25 cellular contexts compared by ENCODE assay signal in the genomic region with DNA sequence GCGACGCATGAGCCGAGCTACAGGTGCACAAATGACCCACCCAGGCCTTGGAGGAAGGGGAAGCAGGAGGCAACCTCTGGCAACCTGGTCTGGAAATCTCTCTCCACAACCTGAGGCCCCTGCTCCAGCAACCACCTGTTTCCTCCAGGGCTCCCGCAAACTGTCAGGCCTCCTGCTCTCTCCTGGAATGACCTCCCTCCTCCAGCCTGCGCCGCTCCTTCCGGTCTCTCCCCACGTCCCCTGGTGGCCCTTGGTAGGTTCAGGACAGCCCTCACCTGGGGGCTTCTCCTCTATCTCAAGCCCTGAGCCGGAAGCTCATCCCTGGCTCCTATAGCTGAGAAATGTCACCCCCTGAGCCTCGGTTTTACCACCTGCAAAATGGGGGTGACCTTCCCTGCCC. TPM values are rescaled to one million over a fixed set of nuclear protein-coding genes. Genes with fewer than 3 reads are reported as not detected.
DNase-seq lines count a peak whose midpoint lies in the region; ATAC-seq and TF ChIP-seq lines count a peak whose summit lies in the region.
"Had no signal": no experiment of that assay in that cellular context is flagged by ENCODE, and none has a peak within 500 bp of the region (broad histone marks: within the 10 kb centered on the region; RNA-seq: fewer than 3 reads in every experiment).

No MANE protein-coding gene starts in this region.

- in situ Hi-C loops in GM13977 (cut with MboI; ENCODE audit: low pct_unique_long_range_greater_than_20kb, low sequenced_read_pairs, unreplicated experiment): no loop called here

- H2BK12ac ChIP-seq in neuronal stem cell (ENCODE audit: low read length): no peak overlapping the region

- H2BK120ac ChIP-seq in neuronal stem cell (ENCODE audit: low read depth, low read length): no peak overlapping the region

- H4K8ac ChIP-seq in neuronal stem cell (ENCODE audit: low read depth, low read length): no peak overlapping the region

- H3K27ac ChIP-seq in coronary artery (no peak overlapping the region), neuronal stem cell (replicated peaks; ENCODE audit: low read length) (no peak overlapping the region), upper lobe of right lung (no peak overlapping the region)
- H3K27ac ChIP-seq: Peyer's patch had no signal

- no peak overlapping the region for H3K4me2 ChIP-seq in neuronal stem cell (ENCODE audit: insufficient read depth, low read length, poor library complexity, severe bottlenecking)

- WGBS in neuronal stem cell (ENCODE audit: extremely low coverage in 2 of 2, insufficient read length in 2 of 2, insufficient replicate concordance in 1 of 2), 2 donors: no CpG with 5 or more reads among the region's 10 CpGs

- H3K18ac ChIP-seq in neuronal stem cell (ENCODE audit: low read length): peak overlapping the region; percentile 77

- H3K9me3 ChIP-seq in neuronal stem cell (replicated peaks in 1 of 2; ENCODE audit: control insufficient read depth in 2 of 2, insufficient read depth in 1 of 2, low read depth in 1 of 2, low read length in 2 of 2): no peaks in the 10 kb centered on the region
- H3K9me3 ChIP-seq in upper lobe of right lung: no peaks in the 10 kb centered on the region
- H3K9me3 ChIP-seq: Peyer's patch had no signal

- no peak for ATAC-seq in upper lobe of right lung
- ATAC-seq: HepG2, K562 had no signal

- intact Hi-C loops in upper lobe of right lung (cut with DNase I): no loop called here

- H3K36me3 ChIP-seq in neuronal stem cell (replicated peaks in 1 of 2; ENCODE audit: control insufficient read depth in 2 of 2, insufficient read depth in 2 of 2, low read length in 2 of 2) (no peaks in the 10 kb centered on the region), upper lobe of right lung (no peaks in the 10 kb centered on the region)
- H3K36me3 ChIP-seq: Peyer's patch had no signal

- H3K4me3 ChIP-seq in coronary artery: no peak overlapping the region
- H3K4me3 ChIP-seq in neuronal stem cell (ENCODE audit: low read length in 2 of 2): peak overlapping the region in 1 of 2 donors; percentile 35
- H3K4me3 ChIP-seq in upper lobe of right lung: no peak overlapping the region
- H3K4me3 ChIP-seq: K562, Peyer's patch had no signal

- H3K14ac ChIP-seq in neuronal stem cell (ENCODE audit: low read length): no peak overlapping the region

- H3K27me3 ChIP-seq in neuronal stem cell (ENCODE audit: control insufficient read depth in 3 of 3, insufficient read depth in 3 of 3, low read depth in 1 of 3, low read length in 3 of 3) (no peaks in the 10 kb centered on the region), upper lobe of right lung (no peaks in the 10 kb centered on the region)
- H3K27me3 ChIP-seq: Peyer's patch had no signal

- no peak overlapping the region for H4K91ac ChIP-seq in neuronal stem cell (ENCODE audit: low read depth, low read length, poor library complexity)

- peak overlapping the region; percentile 58 for H2AK5ac ChIP-seq in neuronal stem cell (ENCODE audit: low read depth, low read length)

- H3K4ac ChIP-seq in neuronal stem cell (ENCODE audit: low read length): no peak overlapping the region

- DNase-seq in activated CD8-positive, alpha-beta memory T cell treated with anti-CD3 and anti-CD28 coated beads for 24 hours: peak; percentile 26
- no peak for DNase-seq in activated CD8-positive, alpha-beta memory T cell treated with anti-CD3 and anti-CD28 coated beads, Interleukin-2, amount 50 U/mL, for 4 hours
- peak; percentile 55 for DNase-seq in coronary artery (ENCODE audit: low spot score)
- DNase-seq in neuronal stem cell (ENCODE audit: low spot score): no peak
- DNase-seq in upper lobe of right lung: peak; percentile 40
- DNase-seq in HUDEP-2 (lab: John Stamatoyannopoulos, UW; ENCODE audit: unreplicated experiment in 76 of 76): no peak
- no peak for DNase-seq in GM13977 (ENCODE audit: low spot score)
- DNase-seq in NK-92 (lab: John Stamatoyannopoulos, UW; ENCODE audit: unreplicated experiment): no peak
- DNase-seq: 8988T; C1 segment of cervical spinal cord; Calu3; CD8-positive, alpha-beta memory T cell; DMS153; NCI-H1092; NCI-H1436 treated with DMSO at 0.1 percent for 48 hours; NCI-H1930; NCI-H2227 treated with DMSO at 0.1 percent for 48 hours; NCI-H510A; NCI-H748 treated with DMSO at 0.1 percent for 48 hours had no signal

- peak overlapping the region; percentile 4 for H2BK15ac ChIP-seq in neuronal stem cell (ENCODE audit: low read length)

- no peak overlapping the region for H3K9ac ChIP-seq in neuronal stem cell (ENCODE audit: low read depth, low read length, poor library complexity)

- no peak overlapping the region for H2AFZ ChIP-seq in neuronal stem cell (ENCODE audit: low read length)

- peak overlapping the region; percentile 17 for H3K23ac ChIP-seq in neuronal stem cell (ENCODE audit: low read depth, low read length, poor library complexity)

- TF ChIP-seq CTCF in coronary artery (IDR thresholded peaks at IDR 0.05): no peak
- no peak for TF ChIP-seq CTCF in upper lobe of right lung (IDR thresholded peaks at IDR 0.05)
- no peak for TF ChIP-seq CTCF in GM13977 (IDR thresholded peaks at IDR 0.05; ENCODE audit: extremely low read depth, insufficient read depth, missing control alignments)

- no peaks in the 10 kb centered on the region for H3K4me1 ChIP-seq in neuronal stem cell (ENCODE audit: control insufficient read depth in 2 of 2, insufficient read depth in 1 of 2, low read depth in 1 of 2, low read length in 2 of 2)
- H3K4me1 ChIP-seq in upper lobe of right lung: no peaks in the 10 kb centered on the region
- H3K4me1 ChIP-seq: Peyer's patch had no signal

- H2BK5ac ChIP-seq in neuronal stem cell (ENCODE audit: low read length): peak overlapping the region; percentile 42

- no peaks in the 10 kb centered on the region for H3K79me1 ChIP-seq in neuronal stem cell (ENCODE audit: low read depth, low read length)

RNA-seq across cellular contexts. Expression of gene FCN1, which starts 7.6 kb away (rescaled TPM):
- polyA plus RNA-seq in neuronal stem cell (2013, experiment 1 of 2): not detected
- not detected for polyA plus RNA-seq in neuronal stem cell (2013, experiment 2 of 2)
- 63.0 TPM for total RNA-seq in upper lobe of right lung
- total RNA-seq: Calu3, G401, H4, HepG2, K562, LHCN-M2 had no signal
- polyA plus RNA-seq: CD8-positive, alpha-beta memory T cell; HepG2; K562 had no signal

RNA-seq across cellular contexts. Expression of gene FCN2, which starts 29.5 kb away (rescaled TPM):
- polyA plus RNA-seq in neuronal stem cell (2013, experiment 1 of 2): not detected
- not detected for polyA plus RNA-seq in neuronal stem cell (2013, experiment 2 of 2)
- total RNA-seq in upper lobe of right lung: not detected
- total RNA-seq: Calu3; CD8-positive, alpha-beta memory T cell; G401; H4; HepG2; K562; LHCN-M2; Peyer's patch had no signal
- polyA plus RNA-seq: CD8-positive, alpha-beta memory T cell; HepG2; K562 had no signal

Comparison
In these comparisons a context has a peak if more than half of its experiments do, and no peak if none do; other contexts are left out.
1. DNase-seq: peak in activated CD8-positive, alpha-beta memory T cell treated with anti-CD3 and anti-CD28 coated beads for 24 hours (single experiment), coronary artery (single experiment) and upper lobe of right lung (single experiment); none in activated CD8-positive, alpha-beta memory T cell treated with anti-CD3 and anti-CD28 coated beads, Interleukin-2, amount 50 U/mL, for 4 hours (single experiment), neuronal stem cell (single experiment), HUDEP-2 (0 of 76), GM13977 (single experiment) and NK-92 (single experiment).